In genomic region chr11:123059056-123059920, GRCh38 we compare ENCODE assay signal across 8 cellular contexts. TPM values are rescaled to one million over a fixed set of nuclear protein-coding genes. Genes with fewer than 3 reads are reported as not detected.
A peak's percentile ranks its signal among the peaks of the same experiment; 100 is the strongest.
DNase-seq lines count a peak whose midpoint lies in the region; FAIRE-seq and TF ChIP-seq lines count a peak whose summit lies in the region.
"Not testable (repeated sequence)": the region's sequence is repeated elsewhere in the genome, so short reads cannot be mapped to it uniquely, and the experiment has no call there.

No MANE protein-coding gene starts in this region.

- not testable (repeated sequence) for FAIRE-seq in H1 (lab: Jason Lieb, UNC); kidney (lab: Jason Lieb, UNC)

- not testable (repeated sequence) for H3K18ac ChIP-seq in H1 (ENCODE audit: extremely low read depth, low read length)

- peak overlapping the region; percentile 98 to 100 (median 100) for H3K9ac ChIP-seq in BLaER1 treated with 17β-estradiol and CSF1 and Interleukin-3, amounts not matched to agents 10 nM and 100 nM
- H3K9ac ChIP-seq in SK-N-SH (peak overlapping the region; percentile 100), H1 (replicated peaks in 1 of 4; ENCODE audit: extremely low read depth in 1 of 4, low read depth in 3 of 4, low read length in 3 of 4) (peak overlapping the region in 1 of 4 experiments; percentile 38; a peak in 1 of 7 replicates), kidney (ENCODE audit: low read length in 2 of 2) (peak overlapping the region; percentile 50 to 93)

- H3K27me3 ChIP-seq in BLaER1 treated with 17β-estradiol and CSF1 and Interleukin-3, amounts not matched to agents 10 nM and 100 nM; SK-N-SH (ENCODE audit: insufficient read depth); H1 (replicated peaks in 1 of 4; ENCODE audit: control insufficient read depth in 3 of 4, extremely low read depth in 1 of 4, insufficient read depth in 3 of 4, low read length in 3 of 4); neuron (ENCODE audit: insufficient read depth, low read length): not testable (repeated sequence)

- intact Hi-C loops in kidney (cut with DNase I): not testable (repeated sequence)

- WGBS in SK-N-SH (ENCODE audit: low lambda C conversion rate): 21% methylated on average over 18 of the region's 18 CpGs
- 84% methylated on average over 18 of the region's 18 CpGs; no CpG with 5 or more reads in 1 of the 2 experiments for WGBS in H1 (ENCODE audit: extremely low coverage in 1 of 2, insufficient coverage in 1 of 2, insufficient read length in 1 of 2, insufficient replicate concordance in 2 of 2, low coverage in 1 of 2, low lambda C conversion rate in 2 of 2, missing lambda C conversion rate in 1 of 2), 2 experiments

- TF ChIP-seq RAD21 in SK-N-SH (IDR thresholded peaks at IDR 0.05; ENCODE audit: low read length); H1 (IDR thresholded peaks at IDR 0.05 in 1 of 2, conservative IDR thresholded peaks at IDR 0.05 in 1 of 2; ENCODE audit: low read depth in 2 of 2, low read length in 2 of 2): not testable (repeated sequence)

- peaks cover 54% of the 10 kb centered on the region for H3K4me1 Mint-ChIP-seq in activated naive CD8-positive, alpha-beta T cell (ENCODE audit: low read depth)

- H4K5ac ChIP-seq in H1 (ENCODE audit: insufficient read length, low read depth, low read length): not testable (repeated sequence)

- peaks cover 0 to 16% (median 3%) of the 10 kb centered on the region in 11 experiments; a peak in 7 of 22 replicates for H3K9me3 ChIP-seq in BLaER1 treated with 17β-estradiol and CSF1 and Interleukin-3, amounts not matched to agents 10 nM and 100 nM (replicated peaks in 1 of 11)
- H3K9me3 ChIP-seq in SK-N-SH; H1 (ENCODE audit: insufficient read depth in 2 of 2, low read depth in 1 of 2, low read length in 1 of 2); kidney (ENCODE audit: control insufficient read depth in 1 of 2, low read length in 2 of 2); neuron (ENCODE audit: low read length): not testable (repeated sequence)

- peak overlapping the region; percentile 80 to 97 (median 90) for H3K4me2 ChIP-seq in BLaER1 treated with 17β-estradiol and CSF1 and Interleukin-3, amounts not matched to agents 10 nM and 100 nM
- H3K4me2 ChIP-seq in SK-N-SH (peak overlapping the region; percentile 77), H1 (ENCODE audit: insufficient read depth in 1 of 2, low read depth in 2 of 2, low read length in 2 of 2) (peak overlapping the region; percentile 62 to 81)

- not testable (repeated sequence) for H2BK5ac ChIP-seq in H1 (ENCODE audit: low read depth, low read length)

- not testable (repeated sequence) for H2BK12ac ChIP-seq in H1 (ENCODE audit: low read depth, low read length)

- H2AFZ ChIP-seq in SK-N-SH (ENCODE audit: low read depth); H1 (ENCODE audit: low read length); neuron (ENCODE audit: low read depth, low read length): not testable (repeated sequence)

- H3K4ac ChIP-seq in H1 (replicated peaks; ENCODE audit: insufficient read length, low read depth, low read length): not testable (repeated sequence)

- peaks cover 43% of the 10 kb centered on the region for H3K36me3 Mint-ChIP-seq in activated naive CD8-positive, alpha-beta T cell

- not testable (repeated sequence) for H2AK5ac ChIP-seq in H1 (ENCODE audit: low read depth, low read length)

- H3K36me3 ChIP-seq in BLaER1 treated with 17β-estradiol and CSF1 and Interleukin-3, amounts not matched to agents 10 nM and 100 nM: peaks cover 68 to 75% (median 72%) of the 10 kb centered on the region in 11 experiments
- H3K36me3 ChIP-seq in SK-N-SH (replicated peaks in 1 of 2; ENCODE audit: control insufficient read depth in 1 of 2, insufficient read depth in 2 of 2, low read length in 1 of 2) (peaks cover 61 to 64% of the 10 kb centered on the region in 2 experiments), H1 (ENCODE audit: control insufficient read depth in 2 of 4, insufficient read depth in 4 of 4, low read length in 3 of 4) (peaks cover 32 to 62% (median 56%) of the 10 kb centered on the region in 4 experiments), kidney (ENCODE audit: control insufficient read depth in 1 of 2, insufficient read depth in 2 of 2, low read length in 2 of 2) (peaks cover 36 to 56% of the 10 kb centered on the region in 2 donors), neuron (ENCODE audit: insufficient read depth, low read length) (peaks cover 60% of the 10 kb centered on the region)

- not testable (repeated sequence) for TF ChIP-seq POLR2A in H1 (IDR thresholded peaks at IDR 0.05; ENCODE audit: control extremely low read depth in 1 of 2, low read depth in 2 of 2, low read length in 2 of 2)

- DNase-seq in HFF-Myc (ENCODE audit: extremely low read depth, low read depth); SK-N-SH; H1 (ENCODE audit: low read depth in 1 of 2, low spot score in 2 of 2); kidney; substantia nigra (lab: John Stamatoyannopoulos, UW): not testable (repeated sequence)

- not testable (repeated sequence) for H3K9me3 Mint-ChIP-seq in activated naive CD8-positive, alpha-beta T cell (ENCODE audit: low read depth)

- H3K23ac ChIP-seq in H1 (ENCODE audit: insufficient read length): not testable (repeated sequence)

- H3F3A ChIP-seq in SK-N-SH (replicated peaks; ENCODE audit: insufficient read depth): peaks cover 85% of the 10 kb centered on the region

- peak overlapping the region; percentile 99 for H3K4me3 Mint-ChIP-seq in activated naive CD8-positive, alpha-beta T cell

- not testable (repeated sequence) for H3K23me2 ChIP-seq in H1 (ENCODE audit: low read depth, low read length)

- POLR2A ChIA-PET in SK-N-SH (lab: Yijun Ruan, JAX): not testable (repeated sequence)
- POLR2A ChIA-PET in H1 (lab: Charles Lee; ENCODE audit: partially characterized antibody): interaction anchor here (0.8 to 1.4 kb wide), 7 partner anchors 9 to 186 kb away, joined by 3 to 4 read pairs (median 3); no protein-coding TSS in a partner anchor

- H3K79me1 ChIP-seq in H1 (ENCODE audit: low read depth, low read length): not testable (repeated sequence)

- H3K79me2 ChIP-seq in SK-N-SH (ENCODE audit: insufficient read depth) (peaks cover 70% of the 10 kb centered on the region), H1 (ENCODE audit: control insufficient read depth in 1 of 2, insufficient read depth in 2 of 2, low read length in 2 of 2) (peaks cover 10 to 50% of the 10 kb centered on the region in 2 experiments)

- TF ChIP-seq EP300 in SK-N-SH (IDR thresholded peaks at IDR 0.05; ENCODE audit: borderline replicate concordance in 1 of 2, low read depth in 1 of 2, low read length in 1 of 2); H1 (IDR thresholded peaks at IDR 0.05; ENCODE audit: borderline replicate concordance in 1 of 2, low read depth in 2 of 2, low read length in 2 of 2): not testable (repeated sequence)

- CTCF ChIA-PET in SK-N-SH (lab: Yijun Ruan, JAX): interaction anchor here (1.0 to 3.6 kb wide), 4 partner anchors 43 to 278 kb away, joined by 3 to 19 read pairs (median 4); no protein-coding TSS in a partner anchor
- CTCF ChIA-PET in H1 (lab: Charles Lee; ENCODE audit: partially characterized antibody): interaction anchor here (0.5 to 1.9 kb wide), 4 partner anchors 12 to 149 kb away, joined by 3 to 7 read pairs (median 4); no protein-coding TSS in a partner anchor

- peak overlapping the region; percentile 100 for H3K27ac Mint-ChIP-seq in activated naive CD8-positive, alpha-beta T cell

- not testable (repeated sequence) for H4K91ac ChIP-seq in H1 (replicated peaks; ENCODE audit: insufficient read length, low read length)

- TF ChIP-seq CTCF in HFF-Myc (IDR thresholded peaks at IDR 0.05; ENCODE audit: low read depth, low read length, missing control alignments); SK-N-SH (IDR thresholded peaks at IDR 0.05); H1 (IDR thresholded peaks at IDR 0.05; ENCODE audit: control extremely low read depth in 1 of 3, insufficient read depth in 1 of 3, low read depth in 1 of 3, low read length in 3 of 3); kidney (IDR thresholded peaks at IDR 0.05; ENCODE audit: borderline replicate concordance, extremely low read depth, insufficient read depth): not testable (repeated sequence)

- not testable (repeated sequence) for H3K27me3 Mint-ChIP-seq in activated naive CD8-positive, alpha-beta T cell

- not testable (repeated sequence) for H4K8ac ChIP-seq in H1 (ENCODE audit: extremely low read depth, insufficient read depth, low read length)

- H2BK20ac ChIP-seq in H1 (ENCODE audit: low read length): not testable (repeated sequence)

- H3K14ac ChIP-seq in H1 (ENCODE audit: insufficient read length): not testable (repeated sequence)

- H3K9me2 ChIP-seq in SK-N-SH: not testable (repeated sequence)

- not testable (repeated sequence) for H3K56ac ChIP-seq in H1 (replicated peaks; ENCODE audit: insufficient read length, low read depth, low read length)

- H3K4me3 ChIP-seq in BLaER1 treated with 17β-estradiol and CSF1 and Interleukin-3, amounts not matched to agents 10 nM and 100 nM: peak overlapping the region; percentile 83 to 98 (median 92)
- H3K4me3 ChIP-seq in HFF-Myc (replicated peaks; ENCODE audit: low read depth, low read length) (peak overlapping the region; percentile 90), SK-N-SH (ENCODE audit: low read depth in 2 of 2, low read length in 1 of 2) (peak overlapping the region; percentile 80 to 94), H1 (ENCODE audit: extremely low read depth in 1 of 4, insufficient read depth in 2 of 4, low read depth in 3 of 4, low read length in 4 of 4) (peak overlapping the region in 3 of 4 experiments; percentile 18 to 98 (median 92); a peak in 3 of 8 replicates), kidney (ENCODE audit: low read length in 2 of 2) (peak overlapping the region; percentile 97 to 98), neuron (ENCODE audit: low read length) (peak overlapping the region; percentile 97)

- H2BK15ac ChIP-seq in H1 (ENCODE audit: low read length): not testable (repeated sequence)

- H3K27ac ChIP-seq in BLaER1 treated with 17β-estradiol and CSF1 and Interleukin-3, amounts not matched to agents 10 nM and 100 nM: peak overlapping the region in 8 of 11 experiments; percentile 7 to 100 (median 100); a peak in 13 of 22 replicates
- peak overlapping the region; percentile 53 to 99 for H3K27ac ChIP-seq in SK-N-SH (ENCODE audit: low read depth in 2 of 2, low read length in 1 of 2)
- not testable (repeated sequence) for H3K27ac ChIP-seq in H1 (ENCODE audit: low read depth, low read length); kidney (ENCODE audit: low read depth in 2 of 2, low read length in 2 of 2)
- peak overlapping the region; percentile 17 for H3K27ac ChIP-seq in substantia nigra (ENCODE audit: low read depth, low read length, poor library complexity, severe bottlenecking)

- H3K4me1 ChIP-seq in BLaER1 treated with 17β-estradiol and CSF1 and Interleukin-3, amounts not matched to agents 10 nM and 100 nM: peaks cover 38 to 51% (median 43%) of the 10 kb centered on the region in 10 experiments
- H3K4me1 ChIP-seq in SK-N-SH (ENCODE audit: control insufficient read depth in 1 of 2, insufficient read depth in 2 of 2, low read depth in 1 of 2, low read length in 1 of 2): peaks cover 20 to 39% of the 10 kb centered on the region in 2 experiments
- H3K4me1 ChIP-seq in H1 (replicated peaks in 1 of 4; ENCODE audit: control insufficient read depth in 3 of 4, insufficient read depth in 4 of 4, low read length in 3 of 4): not testable (repeated sequence)
- H3K4me1 ChIP-seq in kidney (ENCODE audit: control insufficient read depth in 1 of 2, insufficient read depth in 1 of 2, low read depth in 1 of 2, low read length in 2 of 2): peaks cover 21 to 35% of the 10 kb centered on the region in 2 donors
- peaks cover 38% of the 10 kb centered on the region for H3K4me1 ChIP-seq in neuron (ENCODE audit: insufficient read depth, low read length)

- H4K20me1 ChIP-seq in BLaER1 treated with 17β-estradiol and CSF1 and Interleukin-3, amounts not matched to agents 10 nM and 100 nM: peaks cover 74 to 77% (median 76%) of the 10 kb centered on the region in 11 experiments
- H4K20me1 ChIP-seq in SK-N-SH (ENCODE audit: insufficient read depth) (peaks cover 76% of the 10 kb centered on the region), H1 (replicated peaks in 1 of 2; ENCODE audit: control insufficient read depth in 1 of 2, insufficient read depth in 2 of 2, low read length in 2 of 2) (peaks cover 31 to 33% of the 10 kb centered on the region in 2 experiments)

- H2BK120ac ChIP-seq in H1 (replicated peaks; ENCODE audit: low read depth, low read length): not testable (repeated sequence)

RNA-seq across cellular contexts. Expression of gene HSPA8, which starts 2.6 kb away (rescaled TPM):
- 2,088 and 3,150 TPM in 2 replicates for polyA plus RNA-seq in SK-N-SH (2012; rRNA removed)
- polyA plus RNA-seq in SK-N-SH (2012; cell fraction: cytosol; rRNA removed): 2,445 and 2,787 TPM in 2 replicates
- 1,331 and 2,502 TPM in 2 replicates for polyA plus RNA-seq in SK-N-SH (2012; cell fraction: nucleus; rRNA removed)
- 2,155 and 2,163 TPM in 2 replicates for total RNA-seq in H1 (2021; fragmentation: NEBNext Ultra II Directional; extraction: Animal tissue kit (Norgen Biotek cat#: 25700))
- 828 and 1,491 TPM in 2 replicates for polyA plus RNA-seq in H1 (2011; rRNA removed)
- polyA plus RNA-seq in H1 (2011; cell fraction: cytosol; rRNA removed): 1,414 TPM
- 2,426 TPM for polyA plus RNA-seq in H1 (2011; cell fraction: nucleus; rRNA removed)
- polyA plus RNA-seq in H1 (2012, experiment 1 of 2): 1,853 to 2,631 TPM (median 2,116 TPM) in 4 replicates
- polyA plus RNA-seq in H1 (2012, experiment 2 of 2): 336 TPM
- 1,352 TPM for polyA plus RNA-seq in H1 (2013, experiment 1 of 2)
- 1,312 TPM for polyA plus RNA-seq in H1 (2013, experiment 2 of 2)
- polyA minus RNA-seq in H1 (2011; rRNA and poly(A)+ RNA removed): 4,930 and 7,715 TPM in 2 replicates
- 1,075 TPM for polyA minus RNA-seq in H1 (2011; cell fraction: cytosol; rRNA and poly(A)+ RNA removed)
- polyA minus RNA-seq in H1 (2011; cell fraction: nucleus; rRNA and poly(A)+ RNA removed): 1,855 TPM
- total RNA-seq in kidney: 869 TPM
- 1,081 TPM for polyA plus RNA-seq in kidney (ENCODE audit: insufficient read depth, low read depth, low replicate concordance)
